ENCODE assay signal across 8 cellular contexts in genomic region chr16:75319513-75320401, GRCh38.
A peak's percentile ranks its signal among the peaks of the same experiment; 100 is the strongest.
DNase-seq lines count a peak whose midpoint lies in the region; ATAC-seq and TF ChIP-seq lines count a peak whose summit lies in the region.

No MANE protein-coding gene starts in this region.

- no peaks in the 10 kb centered on the region for H3K27me3 ChIP-seq in layer of hippocampus (ENCODE audit: control insufficient read depth, insufficient read depth, low read length)

- H3K9me3 Mint-ChIP-seq in activated B cell treated with CpG ODN at 0.5 μM for 24 hours, result no peaks in the 10 kb centered on the region

- ATAC-seq in GM18873 (IDR thresholded peaks at IDR 0.05; ENCODE audit: low FRiP score, unreplicated experiment), result peak; percentile 79
- peak; percentile 75 for ATAC-seq in HG03097 (IDR thresholded peaks at IDR 0.05; ENCODE audit: low FRiP score, unreplicated experiment)
- ATAC-seq in activated B cell treated with CpG ODN at 0.5 μM for 24 hours (ENCODE audit: low read depth), result no peak

- H3K27ac ChIP-seq in layer of hippocampus (ENCODE audit: low read depth, low read length), result peak overlapping the region; percentile 72

- TF ChIP-seq CTCF in activated B cell treated with CpG ODN at 0.5 μM for 24 hours (IDR thresholded peaks at IDR 0.05), result no peak

- peaks cover 24% of the 10 kb centered on the region for H3K4me1 Mint-ChIP-seq in activated B cell treated with CpG ODN at 0.5 μM for 24 hours

- in situ Hi-C loops in ACHN (cut with HindIII; ENCODE audit: low pct_ligation_motif_present, low pct_unique_long_range_greater_than_20kb, low sequenced_read_pairs), result no loop called here

- no peak overlapping the region for H3K27ac Mint-ChIP-seq in activated B cell treated with CpG ODN at 0.5 μM for 24 hours

- CTCF ChIA-PET in activated B cell treated with CpG ODN at 0.5 μM for 24 hours (lab: Charles Lee), result no interaction called here

- DNase-seq in ACHN (peak; percentile 80), activated B cell treated with CpG ODN at 0.5 μM for 24 hours (no peak), DMS114 treated with DMSO at 0.1 percent for 48 hours (lab: John Stamatoyannopoulos, UW; ENCODE audit: unreplicated experiment) (no peak), SIG-M5 (lab: John Stamatoyannopoulos, UW) (no peak), DMS153 (lab: John Stamatoyannopoulos, UW) (no peak)

- H3K36me3 Mint-ChIP-seq in activated B cell treated with CpG ODN at 0.5 μM for 24 hours (ENCODE audit: low read depth), result peaks cover 20% of the 10 kb centered on the region

- POLR2A ChIA-PET in activated B cell treated with CpG ODN at 0.5 μM for 24 hours (lab: Charles Lee), result interaction anchor here (0.6 kb wide), 1 partner anchor 1599 kb away, joined by 3 read pairs; no protein-coding TSS in a partner anchor

- H3K4me3 Mint-ChIP-seq in activated B cell treated with CpG ODN at 0.5 μM for 24 hours, result peak overlapping the region; percentile 15

- intact Hi-C loops in activated B cell treated with CpG ODN at 0.5 μM for 24 hours (cut with micrococcal nuclease), result no loop called here

- H3K27me3 Mint-ChIP-seq in activated B cell treated with CpG ODN at 0.5 μM for 24 hours, result peaks cover 25% of the 10 kb centered on the region
